Comparison of ENCODE assay signal across 2 cellular contexts in genomic region chr4:2803624-2804448, GRCh38.
TF ChIP-seq lines count a peak whose summit lies in the region.

No MANE protein-coding gene starts in this region.

TF ChIP-seq in GM12878, 131 proteins besides CTCF, POLR2A, EP300 and RAD21:
- peak; percentile 67 for TF ChIP-seq BCL3 (IDR thresholded peaks at IDR 0.05; ENCODE audit: borderline replicate concordance, insufficient read depth, low read depth, low read length, poor library complexity, severe bottlenecking)
- TF ChIP-seq MYB (IDR thresholded peaks at IDR 0.05; ENCODE audit: borderline replicate concordance, low read depth, low read length): no peak

TF ChIP-seq in HepG2, 621 proteins besides CTCF, POLR2A, EP300 and RAD21:
- TF ChIP-seq AGO1 (IDR thresholded peaks at IDR 0.05; ENCODE audit: low read depth, low read length, poor library complexity, severe bottlenecking) (no peak), ZMYM3 (CRISPR knock-in tag; IDR thresholded peaks at IDR 0.05) (peak; percentile 82), XBP1 (CRISPR knock-in tag; IDR thresholded peaks at IDR 0.05) (no peak), FOSL2 (CRISPR knock-in tag; IDR thresholded peaks at IDR 0.05) (peak; percentile 58), MAFG (CRISPR knock-in tag; IDR thresholded peaks at IDR 0.05) (no peak), ZBTB33 (CRISPR knock-in tag; IDR thresholded peaks at IDR 0.05) (peak; percentile 98)
TF ChIP-seq in HepG2: peak in this region for 3.
